ENCODE assay signal across 8 cellular contexts in the genomic region with DNA sequence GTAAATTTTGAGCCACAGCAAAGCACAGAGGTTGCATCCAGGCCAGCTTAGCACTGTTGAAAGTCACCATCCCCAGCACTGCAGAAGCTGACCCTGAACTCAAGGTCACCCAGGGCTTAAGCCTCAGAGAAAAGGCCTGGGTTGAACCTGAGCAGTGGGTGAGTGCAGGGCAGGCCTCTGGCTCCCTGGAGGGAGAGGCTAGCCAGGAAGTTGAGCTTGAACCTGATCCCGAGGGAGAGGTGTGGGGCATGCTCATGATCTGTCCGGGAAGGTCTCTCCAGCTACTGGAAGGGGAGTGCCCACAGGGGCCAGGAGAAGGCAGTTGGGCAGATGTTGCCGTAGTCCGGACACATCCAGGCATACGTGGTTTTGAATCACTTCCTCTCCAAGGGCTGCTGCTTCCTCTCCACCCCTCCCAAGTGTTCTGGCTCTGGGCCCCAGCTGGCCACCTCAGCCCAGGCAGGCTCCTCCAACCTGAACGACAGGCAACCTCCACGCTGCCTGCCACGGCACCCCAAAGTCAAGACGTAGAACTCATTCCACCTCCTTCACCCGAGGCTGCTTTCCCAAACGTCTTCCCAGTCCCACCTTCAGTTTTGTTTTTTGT. TPM values are rescaled to one million over a fixed set of nuclear protein-coding genes. Genes with fewer than 3 reads are reported as not detected.
DNase-seq lines count a peak whose midpoint lies in the region; ATAC-seq, FAIRE-seq and TF ChIP-seq lines count a peak whose summit lies in the region.

No MANE protein-coding gene starts in this region.

- TF ChIP-seq CTCF in astrocyte (IDR thresholded peaks at IDR 0.05; ENCODE audit: insufficient read depth, low read depth, low read length) (no peak), HepG2 (CRISPR knock-in tag; IDR thresholded peaks at IDR 0.05) (no peak)

- TF ChIP-seq EP300 in HepG2 (IDR thresholded peaks at IDR 0.05; ENCODE audit: low read depth in 2 of 2, low read length in 2 of 2) (peak in 1 of 2 experiments; percentile 49; a peak in 1 of 4 replicates), HepG2 (CRISPR knock-in tag; IDR thresholded peaks at IDR 0.05; ENCODE audit: borderline replicate concordance) (peak; percentile 83)

- TF ChIP-seq RAD21 in HepG2 (CRISPR knock-in tag; IDR thresholded peaks at IDR 0.05): peak; percentile 66; the same call in 1 of the 2 replicates

- peak; percentile 69 for DNase-seq in AML-193 (lab: John Stamatoyannopoulos, UW)
- DNase-seq in KG1 (lab: John Stamatoyannopoulos, UW): peak; percentile 50
- peak; percentile 68 for DNase-seq in astrocyte (ENCODE audit: low read depth)
- DNase-seq in HepG2 (ENCODE audit: low spot score): peak; percentile 91
- no peak for DNase-seq in stimulated activated CD4-positive, alpha-beta T cell treated with anti-CD3 and anti-CD28 coated beads, Interleukin-15, amount 100 ng/mL, for 24 hours
- no peak for DNase-seq in erythroblast (lab: John Stamatoyannopoulos, UW)

- ATAC-seq in HepG2 (peak; percentile 89), GM19023 (IDR thresholded peaks at IDR 0.05; ENCODE audit: unreplicated experiment) (no peak), HG03457 (IDR thresholded peaks at IDR 0.05; ENCODE audit: unreplicated experiment) (no peak)

- TF ChIP-seq POLR2A in HepG2 (IDR thresholded peaks at IDR 0.05; ENCODE audit: insufficient read depth in 1 of 2, low read depth in 2 of 2, low read length in 2 of 2) (peak; percentile 45 to 53; a peak in 2 of 4 replicates), erythroblast (IDR thresholded peaks at IDR 0.05; ENCODE audit: low read length) (no peak)

- peaks cover 26% of the 10 kb centered on the region for H3K36me3 Mint-ChIP-seq in astrocyte (ENCODE audit: low read depth, unreplicated experiment)

- in situ Hi-C loops in HepG2 (cut with HindIII; ENCODE audit: extremely low pct_ligation_motif_present, low pct_unique_long_range_greater_than_20kb): no loop called here

- peaks cover 26% of the 10 kb centered on the region for H3K36me3 ChIP-seq in astrocyte (ENCODE audit: insufficient read depth, low read length)
- peaks cover 57 to 93% of the 10 kb centered on the region in 2 experiments for H3K36me3 ChIP-seq in HepG2 (replicated peaks in 1 of 2; ENCODE audit: control insufficient read depth in 1 of 2, insufficient read depth in 2 of 2, low read length in 2 of 2)

- peak overlapping the region; percentile 94 for H3K27ac Mint-ChIP-seq in astrocyte (ENCODE audit: unreplicated experiment)

- H3K27me3 Mint-ChIP-seq in astrocyte (ENCODE audit: low read depth, unreplicated experiment): no peaks in the 10 kb centered on the region

- H3K9me3 ChIP-seq in astrocyte (ENCODE audit: insufficient read depth, low read depth, low read length) (no peaks in the 10 kb centered on the region), HepG2 (ENCODE audit: low read length) (no peaks in the 10 kb centered on the region)

- FAIRE-seq in astrocyte (lab: Jason Lieb, UNC) (no peak), HepG2 (lab: Jason Lieb, UNC) (peak; percentile 99)

- POLR2A ChIA-PET in HepG2 (lab: Yijun Ruan, JAX): interaction anchor here (0.6 to 7.5 kb wide), 10 partner anchors 10 to 174 kb away, joined by 3 to 105 read pairs (median 4); a partner anchor contains a TSS

- H3K9me3 Mint-ChIP-seq in astrocyte (ENCODE audit: unreplicated experiment): no peaks in the 10 kb centered on the region

- no peak overlapping the region for H2AFZ ChIP-seq in astrocyte (ENCODE audit: low read depth, low read length)
- H2AFZ ChIP-seq in HepG2 (ENCODE audit: low read length): no peak overlapping the region

- H4K20me1 ChIP-seq in astrocyte (ENCODE audit: insufficient read depth, low read length) (peaks cover 94% of the 10 kb centered on the region), HepG2 (ENCODE audit: insufficient read depth, low read length) (peaks cover 73% of the 10 kb centered on the region)

- H3K4me1 Mint-ChIP-seq in astrocyte (ENCODE audit: low read depth, unreplicated experiment): peaks cover 33% of the 10 kb centered on the region

- H3K4me2 ChIP-seq in astrocyte (ENCODE audit: low read length): peak overlapping the region; percentile 64
- peak overlapping the region; percentile 26 for H3K4me2 ChIP-seq in HepG2 (ENCODE audit: low read depth, low read length)

- H3K27ac ChIP-seq in astrocyte (ENCODE audit: low read depth, low read length) (peak overlapping the region; percentile 65), HepG2 (ENCODE audit: extremely low read length, insufficient read depth, low read length) (peak overlapping the region; percentile 44)

- H3K9ac ChIP-seq in astrocyte (ENCODE audit: low read length): peak overlapping the region; percentile 35
- 0 out of 2 replicates have a peak overlapping the region, but pooled peaks have one; percentile 4 for H3K9ac ChIP-seq in HepG2 (ENCODE audit: insufficient read depth, low read depth, low read length)

- H3K4me3 Mint-ChIP-seq in astrocyte (ENCODE audit: unreplicated experiment): peak overlapping the region; percentile 40

- WGBS in HepG2 (ENCODE audit: low lambda C conversion rate): 67% methylated on average over 11 of the region's 11 CpGs

- H3K79me2 ChIP-seq in astrocyte (ENCODE audit: insufficient read depth, low read length) (peaks cover 20% of the 10 kb centered on the region), HepG2 (ENCODE audit: insufficient read depth, low read length) (peaks cover 14% of the 10 kb centered on the region)

- no peaks in the 10 kb centered on the region for H3K27me3 ChIP-seq in astrocyte (ENCODE audit: insufficient read depth, low read length)
- no peaks in the 10 kb centered on the region for H3K27me3 ChIP-seq in HepG2 (ENCODE audit: control insufficient read depth in 1 of 2, insufficient read depth in 2 of 2, low read length in 2 of 2)

- no peak overlapping the region for H3K4me3 ChIP-seq in astrocyte (ENCODE audit: insufficient read depth, low read depth, low read length)
- no peak overlapping the region for H3K4me3 ChIP-seq in HepG2 (replicated peaks in 1 of 3; ENCODE audit: insufficient read depth in 1 of 3, low read depth in 2 of 3, low read length in 3 of 3)

- H3K4me1 ChIP-seq in astrocyte (ENCODE audit: insufficient read depth, low read length) (peaks cover 33% of the 10 kb centered on the region), HepG2 (ENCODE audit: insufficient read depth, low read length) (peaks cover 31% of the 10 kb centered on the region)

- intact Hi-C loops in HepG2 (cut with micrococcal nuclease; ENCODE audit: unreplicated experiment): loop anchor here (2.0 to 5.0 kb wide), 2 partner anchors 16 to 188 kb away; no protein-coding TSS in a partner anchor

- BruUV-seq in HepG2 (replicated peaks; lab: Mats Ljungman, UMichigan): no TSS peak

- CTCF ChIA-PET in HepG2 (lab: Yijun Ruan, JAX; ENCODE audit: low intra/inter-chr PET ratio, low total read pairs): no interaction called here

RNA-seq across cellular contexts. Expression of a gene that starts 18.4 kb away (rescaled TPM):
- 51.0 and 61.5 TPM in 2 replicates for total RNA-seq in astrocyte
- total RNA-seq in HepG2 (2016; rRNA removed; fragmentation: Illumina TruSeq; extraction: Trizol): 345 and 349 TPM in 2 replicates
- 202 and 227 TPM in 2 replicates for total RNA-seq in HepG2 (2016; cell fraction: cytosol; rRNA removed; fragmentation: Illumina TruSeq; extraction: Trizol; ENCODE audit: low read depth)
- 351 and 370 TPM in 2 replicates for total RNA-seq in HepG2 (2016; cell fraction: insoluble cytoplasmic fraction; rRNA removed; fragmentation: Illumina TruSeq; extraction: Trizol)
- total RNA-seq in HepG2 (2016; cell fraction: membrane; rRNA removed; fragmentation: Illumina TruSeq; extraction: Trizol): 185 and 210 TPM in 2 replicates
- 126 and 138 TPM in 2 replicates for total RNA-seq in HepG2 (2016; cell fraction: nucleus; rRNA removed; fragmentation: Illumina TruSeq; extraction: Trizol)
- 173 and 193 TPM in 2 replicates for polyA plus RNA-seq in HepG2 (2011; rRNA removed)
- 139 and 221 TPM in 2 replicates for polyA plus RNA-seq in HepG2 (2011; cell fraction: cytosol; rRNA removed)
- polyA plus RNA-seq in HepG2 (2011; cell fraction: nucleus; rRNA removed): 209 and 223 TPM in 2 replicates
- 167 and 252 TPM in 2 replicates for polyA plus RNA-seq in HepG2 (2012)
- 224 and 244 TPM in 2 replicates for polyA plus RNA-seq in HepG2 (2016; cell fraction: cytosol; fragmentation: Illumina TruSeq; extraction: Trizol; ENCODE audit: low read depth)
- polyA plus RNA-seq in HepG2 (2016; cell fraction: insoluble cytoplasmic fraction; fragmentation: Illumina TruSeq; extraction: Trizol; ENCODE audit: low read depth): 425 and 448 TPM in 2 replicates
- 197 and 214 TPM in 2 replicates for polyA plus RNA-seq in HepG2 (2016; cell fraction: membrane; fragmentation: Illumina TruSeq; extraction: Trizol; ENCODE audit: low read depth)
- 269 and 287 TPM in 2 replicates for polyA plus RNA-seq in HepG2 (2016; cell fraction: nucleus; fragmentation: Illumina TruSeq; extraction: Trizol; ENCODE audit: insufficient read depth, low read depth)
- 186 and 379 TPM in 2 replicates for polyA minus RNA-seq in HepG2 (2011; rRNA and poly(A)+ RNA removed; ENCODE audit: low replicate concordance)
- 166 and 175 TPM in 2 replicates for polyA minus RNA-seq in HepG2 (2011; cell fraction: cytosol; rRNA and poly(A)+ RNA removed)
- 55.6 and 67.6 TPM in 2 replicates for polyA minus RNA-seq in HepG2 (2011; cell fraction: nucleus; rRNA and poly(A)+ RNA removed)

RNA-seq across cellular contexts. Expression of a gene that starts 31.8 kb away (rescaled TPM):
- not detected in 2 replicates for total RNA-seq in astrocyte
- not detected in 2 replicates for total RNA-seq in HepG2 (2016; rRNA removed; fragmentation: Illumina TruSeq; extraction: Trizol)
- total RNA-seq in HepG2 (2016; cell fraction: cytosol; rRNA removed; fragmentation: Illumina TruSeq; extraction: Trizol; ENCODE audit: low read depth): not detected in 2 replicates
- not detected in 2 replicates for total RNA-seq in HepG2 (2016; cell fraction: insoluble cytoplasmic fraction; rRNA removed; fragmentation: Illumina TruSeq; extraction: Trizol)
- 0.19 TPM in 1 of 2 replicates, not detected in the other for total RNA-seq in HepG2 (2016; cell fraction: membrane; rRNA removed; fragmentation: Illumina TruSeq; extraction: Trizol)
- not detected in 2 replicates for total RNA-seq in HepG2 (2016; cell fraction: nucleus; rRNA removed; fragmentation: Illumina TruSeq; extraction: Trizol)
- 0.14 TPM in 1 of 2 replicates, not detected in the other for polyA plus RNA-seq in HepG2 (2011; rRNA removed)
- polyA plus RNA-seq in HepG2 (2011; cell fraction: cytosol; rRNA removed): not detected in 2 replicates
- polyA plus RNA-seq in HepG2 (2011; cell fraction: nucleus; rRNA removed): not detected in 2 replicates
- not detected in 2 replicates for polyA plus RNA-seq in HepG2 (2012)
- not detected in 2 replicates for polyA plus RNA-seq in HepG2 (2016; cell fraction: cytosol; fragmentation: Illumina TruSeq; extraction: Trizol; ENCODE audit: low read depth)
- not detected in 2 replicates for polyA plus RNA-seq in HepG2 (2016; cell fraction: insoluble cytoplasmic fraction; fragmentation: Illumina TruSeq; extraction: Trizol; ENCODE audit: low read depth)
- not detected in 2 replicates for polyA plus RNA-seq in HepG2 (2016; cell fraction: membrane; fragmentation: Illumina TruSeq; extraction: Trizol; ENCODE audit: low read depth)
- polyA plus RNA-seq in HepG2 (2016; cell fraction: nucleus; fragmentation: Illumina TruSeq; extraction: Trizol; ENCODE audit: insufficient read depth, low read depth): not detected in 2 replicates
- polyA minus RNA-seq in HepG2 (2011; rRNA and poly(A)+ RNA removed; ENCODE audit: low replicate concordance): 0.12 TPM in 1 of 2 replicates, not detected in the other
- polyA minus RNA-seq in HepG2 (2011; cell fraction: cytosol; rRNA and poly(A)+ RNA removed): not detected in 2 replicates
- not detected in 2 replicates for polyA minus RNA-seq in HepG2 (2011; cell fraction: nucleus; rRNA and poly(A)+ RNA removed)

RNA-seq across cellular contexts. Expression of a gene that starts 52.7 kb away (rescaled TPM):
- total RNA-seq in astrocyte (57.8 TPM in 2 replicates), HepG2 (2016; rRNA removed; fragmentation: Illumina TruSeq; extraction: Trizol) (93.7 and 100 TPM in 2 replicates)
- 13.5 and 14.5 TPM in 2 replicates for total RNA-seq in HepG2 (2016; cell fraction: cytosol; rRNA removed; fragmentation: Illumina TruSeq; extraction: Trizol; ENCODE audit: low read depth)
- 86.4 and 94.6 TPM in 2 replicates for total RNA-seq in HepG2 (2016; cell fraction: insoluble cytoplasmic fraction; rRNA removed; fragmentation: Illumina TruSeq; extraction: Trizol)
- total RNA-seq in HepG2 (2016; cell fraction: membrane; rRNA removed; fragmentation: Illumina TruSeq; extraction: Trizol): 34.1 and 38.1 TPM in 2 replicates
- 95.2 and 107 TPM in 2 replicates for total RNA-seq in HepG2 (2016; cell fraction: nucleus; rRNA removed; fragmentation: Illumina TruSeq; extraction: Trizol)
- polyA plus RNA-seq in HepG2 (2011; rRNA removed): 50.5 and 52.2 TPM in 2 replicates
- 38.6 and 40.1 TPM in 2 replicates for polyA plus RNA-seq in HepG2 (2011; cell fraction: cytosol; rRNA removed)
- polyA plus RNA-seq in HepG2 (2011; cell fraction: nucleus; rRNA removed): 58.3 and 59.2 TPM in 2 replicates
- polyA plus RNA-seq in HepG2 (2012): 46.5 and 55.2 TPM in 2 replicates
- 9.4 and 10.2 TPM in 2 replicates for polyA plus RNA-seq in HepG2 (2016; cell fraction: cytosol; fragmentation: Illumina TruSeq; extraction: Trizol; ENCODE audit: low read depth)
- polyA plus RNA-seq in HepG2 (2016; cell fraction: insoluble cytoplasmic fraction; fragmentation: Illumina TruSeq; extraction: Trizol; ENCODE audit: low read depth): 85.4 and 97.6 TPM in 2 replicates
- 26.6 and 29.3 TPM in 2 replicates for polyA plus RNA-seq in HepG2 (2016; cell fraction: membrane; fragmentation: Illumina TruSeq; extraction: Trizol; ENCODE audit: low read depth)
- polyA plus RNA-seq in HepG2 (2016; cell fraction: nucleus; fragmentation: Illumina TruSeq; extraction: Trizol; ENCODE audit: insufficient read depth, low read depth): 91.3 and 91.5 TPM in 2 replicates
- polyA minus RNA-seq in HepG2 (2011; rRNA and poly(A)+ RNA removed; ENCODE audit: low replicate concordance): 21.7 and 40.5 TPM in 2 replicates
- 18.1 and 22.2 TPM in 2 replicates for polyA minus RNA-seq in HepG2 (2011; cell fraction: cytosol; rRNA and poly(A)+ RNA removed)
- polyA minus RNA-seq in HepG2 (2011; cell fraction: nucleus; rRNA and poly(A)+ RNA removed): 126 and 133 TPM in 2 replicates

RNA-seq across cellular contexts. Expression of a gene that starts 52.9 kb away (rescaled TPM):
- total RNA-seq in astrocyte (7.9 and 9.6 TPM in 2 replicates), HepG2 (2016; rRNA removed; fragmentation: Illumina TruSeq; extraction: Trizol) (19.2 and 19.3 TPM in 2 replicates)
- 4.9 and 5.3 TPM in 2 replicates for total RNA-seq in HepG2 (2016; cell fraction: cytosol; rRNA removed; fragmentation: Illumina TruSeq; extraction: Trizol; ENCODE audit: low read depth)
- 18.1 and 21.2 TPM in 2 replicates for total RNA-seq in HepG2 (2016; cell fraction: insoluble cytoplasmic fraction; rRNA removed; fragmentation: Illumina TruSeq; extraction: Trizol)
- total RNA-seq in HepG2 (2016; cell fraction: membrane; rRNA removed; fragmentation: Illumina TruSeq; extraction: Trizol): 9.4 TPM in 2 replicates
- total RNA-seq in HepG2 (2016; cell fraction: nucleus; rRNA removed; fragmentation: Illumina TruSeq; extraction: Trizol): 10.8 and 14.1 TPM in 2 replicates
- 16.2 and 16.6 TPM in 2 replicates for polyA plus RNA-seq in HepG2 (2011; rRNA removed)
- 17.9 and 19.7 TPM in 2 replicates for polyA plus RNA-seq in HepG2 (2011; cell fraction: cytosol; rRNA removed)
- 7.4 and 11.7 TPM in 2 replicates for polyA plus RNA-seq in HepG2 (2011; cell fraction: nucleus; rRNA removed)
- 19.9 and 20.0 TPM in 2 replicates for polyA plus RNA-seq in HepG2 (2012)
- polyA plus RNA-seq in HepG2 (2016; cell fraction: cytosol; fragmentation: Illumina TruSeq; extraction: Trizol; ENCODE audit: low read depth): 4.0 and 4.6 TPM in 2 replicates
- 23.9 and 26.4 TPM in 2 replicates for polyA plus RNA-seq in HepG2 (2016; cell fraction: insoluble cytoplasmic fraction; fragmentation: Illumina TruSeq; extraction: Trizol; ENCODE audit: low read depth)
- polyA plus RNA-seq in HepG2 (2016; cell fraction: membrane; fragmentation: Illumina TruSeq; extraction: Trizol; ENCODE audit: low read depth): 8.6 and 8.7 TPM in 2 replicates
- 25.3 and 26.3 TPM in 2 replicates for polyA plus RNA-seq in HepG2 (2016; cell fraction: nucleus; fragmentation: Illumina TruSeq; extraction: Trizol; ENCODE audit: insufficient read depth, low read depth)
- 14.0 and 14.7 TPM in 2 replicates for polyA minus RNA-seq in HepG2 (2011; rRNA and poly(A)+ RNA removed; ENCODE audit: low replicate concordance)
- polyA minus RNA-seq in HepG2 (2011; cell fraction: cytosol; rRNA and poly(A)+ RNA removed): 4.7 and 5.1 TPM in 2 replicates
- 5.2 and 6.5 TPM in 2 replicates for polyA minus RNA-seq in HepG2 (2011; cell fraction: nucleus; rRNA and poly(A)+ RNA removed)

Comparison
In these comparisons a context has a peak if more than half of its experiments do, and no peak if none do; other contexts are left out.
1. DNase-seq: peak in AML-193 (2 of 2), KG1 (single experiment), astrocyte (single experiment) and HepG2 (single experiment); none in stimulated activated CD4-positive, alpha-beta T cell treated with anti-CD3 and anti-CD28 coated beads, Interleukin-15, amount 100 ng/mL, for 24 hours (single experiment) and erythroblast (0 of 2).